ENCODE assay signal across 9 cellular contexts in genomic region chr3:11820540-11821041, GRCh38. TPM values are rescaled to one million over a fixed set of nuclear protein-coding genes. Genes with fewer than 3 reads are reported as not detected.
DNase-seq lines count a peak whose midpoint lies in the region; ATAC-seq lines count a peak whose summit lies in the region.
"Had no signal": no experiment of that assay in that cellular context is flagged by ENCODE, and none has a peak within 500 bp of the region (broad histone marks: within the 10 kb centered on the region; RNA-seq: fewer than 3 reads in every experiment).

No MANE protein-coding gene starts in this region.

- DNase-seq in activated naive CD4-positive, alpha-beta T cell treated with Interleukin-2 at 50 U/mL for 16 hours, result peak; percentile 11
- no peak for DNase-seq in activated naive CD4-positive, alpha-beta T cell treated with anti-CD3 and anti-CD28 coated beads for 36 hours
- no peak for DNase-seq in stimulated activated naive B cell treated with anti-CD40 and anti-IgM and Interleukin-4, amounts not matched to agents 10 μg/mL and 1 μg/mL and 100 μg/mL, for 72 hours
- DNase-seq in ecto neural progenitor cell (ENCODE audit: low spot score) (no peak), NCI-H526 treated with DMSO at 0.1 percent for 48 hours (lab: John Stamatoyannopoulos, UW) (no peak), Kasumi-1 (lab: John Stamatoyannopoulos, UW) (no peak)

- H3K4me3 Mint-ChIP-seq in activated naive CD4-positive, alpha-beta T cell treated with anti-CD3 and anti-CD28 coated beads for 36 hours, result no peak overlapping the region
- H3K4me3 Mint-ChIP-seq in activated T-helper 17 cell treated with anti-CD3 and anti-CD28 coated beads, Interleukin-2, amount 50 U/mL, for 72 hours, result peak overlapping the region; percentile 40
- H3K4me3 Mint-ChIP-seq in stimulated activated naive B cell treated with anti-CD40 and anti-IgM and Interleukin-4, amounts not matched to agents 10 μg/mL and 1 μg/mL and 100 μg/mL, for 72 hours, result no peak overlapping the region

- intact Hi-C loops in activated naive CD4-positive, alpha-beta T cell treated with anti-CD3 and anti-CD28 coated beads for 36 hours (cut with micrococcal nuclease), result no loop called here

- H3K36me3 Mint-ChIP-seq in activated naive CD4-positive, alpha-beta T cell treated with anti-CD3 and anti-CD28 coated beads for 36 hours (ENCODE audit: low read depth), result peaks cover 33% of the 10 kb centered on the region
- H3K36me3 Mint-ChIP-seq in activated T-helper 17 cell treated with anti-CD3 and anti-CD28 coated beads, Interleukin-2, amount 50 U/mL, for 72 hours (ENCODE audit: low read depth), result peaks cover 100% of the 10 kb centered on the region
- H3K36me3 Mint-ChIP-seq in stimulated activated naive B cell treated with anti-CD40 and anti-IgM and Interleukin-4, amounts not matched to agents 10 μg/mL and 1 μg/mL and 100 μg/mL, for 72 hours, result peaks cover 37 to 52% of the 10 kb centered on the region in 2 donors

- H3K27me3 Mint-ChIP-seq in activated naive CD4-positive, alpha-beta T cell treated with anti-CD3 and anti-CD28 coated beads for 36 hours (ENCODE audit: low read depth), result no peaks in the 10 kb centered on the region
- H3K27me3 Mint-ChIP-seq in activated T-helper 17 cell treated with anti-CD3 and anti-CD28 coated beads, Interleukin-2, amount 50 U/mL, for 72 hours, result no peaks in the 10 kb centered on the region
- H3K27me3 Mint-ChIP-seq in stimulated activated naive B cell treated with anti-CD40 and anti-IgM and Interleukin-4, amounts not matched to agents 10 μg/mL and 1 μg/mL and 100 μg/mL, for 72 hours, result no peaks in the 10 kb centered on the region

- H3K4me1 Mint-ChIP-seq in activated naive CD4-positive, alpha-beta T cell treated with anti-CD3 and anti-CD28 coated beads for 36 hours (ENCODE audit: low read depth), result peaks cover 7% of the 10 kb centered on the region
- H3K4me1 Mint-ChIP-seq in activated T-helper 17 cell treated with anti-CD3 and anti-CD28 coated beads, Interleukin-2, amount 50 U/mL, for 72 hours, result peaks cover 9% of the 10 kb centered on the region
- H3K4me1 Mint-ChIP-seq in stimulated activated naive B cell treated with anti-CD40 and anti-IgM and Interleukin-4, amounts not matched to agents 10 μg/mL and 1 μg/mL and 100 μg/mL, for 72 hours, result peaks cover 6 to 7% of the 10 kb centered on the region in 2 donors

- CTCF ChIA-PET in activated naive CD4-positive, alpha-beta T cell treated with anti-CD3 and anti-CD28 coated beads for 36 hours (lab: Charles Lee), result no interaction called here

- no peak overlapping the region for H3K27ac Mint-ChIP-seq in activated naive CD4-positive, alpha-beta T cell treated with anti-CD3 and anti-CD28 coated beads for 36 hours
- H3K27ac Mint-ChIP-seq in activated T-helper 17 cell treated with anti-CD3 and anti-CD28 coated beads, Interleukin-2, amount 50 U/mL, for 72 hours, result peak overlapping the region; percentile 3
- peak overlapping the region; percentile 7 for H3K27ac Mint-ChIP-seq in stimulated activated naive B cell treated with anti-CD40 and anti-IgM and Interleukin-4, amounts not matched to agents 10 μg/mL and 1 μg/mL and 100 μg/mL, for 72 hours

- ATAC-seq in HG02852 (IDR thresholded peaks at IDR 0.05; ENCODE audit: unreplicated experiment), result peak; percentile 84
- ATAC-seq in activated T-helper 17 cell treated with anti-CD3 and anti-CD28 coated beads, Interleukin-2, amount 50 U/mL, for 72 hours (replicated peaks), result peak; percentile 94
- peak; percentile 77 to 78 for ATAC-seq in stimulated activated naive B cell treated with anti-CD40 and anti-IgM and Interleukin-4, amounts not matched to agents 10 μg/mL and 1 μg/mL and 100 μg/mL, for 72 hours (replicated peaks)
- ATAC-seq: left lobe of liver had no signal

- no peaks in the 10 kb centered on the region for H3K9me3 Mint-ChIP-seq in activated naive CD4-positive, alpha-beta T cell treated with anti-CD3 and anti-CD28 coated beads for 36 hours
- H3K9me3 Mint-ChIP-seq in activated T-helper 17 cell treated with anti-CD3 and anti-CD28 coated beads, Interleukin-2, amount 50 U/mL, for 72 hours, result no peaks in the 10 kb centered on the region
- H3K9me3 Mint-ChIP-seq in stimulated activated naive B cell treated with anti-CD40 and anti-IgM and Interleukin-4, amounts not matched to agents 10 μg/mL and 1 μg/mL and 100 μg/mL, for 72 hours, result no peaks in the 10 kb centered on the region

RNA-seq across cellular contexts. Expression of gene TAMM41, which starts 26.1 kb away (rescaled TPM):
- 10 to 100 TPM; 19.3 to 21.4 TPM for total RNA-seq in activated naive CD4-positive, alpha-beta T cell treated with anti-CD3 and anti-CD28 coated beads for 36 hours
- 10 to 100 TPM; 19.7 to 22.8 TPM for total RNA-seq in activated T-helper 17 cell treated with anti-CD3 and anti-CD28 coated beads, Interleukin-2, amount 50 U/mL, for 72 hours
